ENCODE assay signal across 11 cellular contexts in the genomic region with DNA sequence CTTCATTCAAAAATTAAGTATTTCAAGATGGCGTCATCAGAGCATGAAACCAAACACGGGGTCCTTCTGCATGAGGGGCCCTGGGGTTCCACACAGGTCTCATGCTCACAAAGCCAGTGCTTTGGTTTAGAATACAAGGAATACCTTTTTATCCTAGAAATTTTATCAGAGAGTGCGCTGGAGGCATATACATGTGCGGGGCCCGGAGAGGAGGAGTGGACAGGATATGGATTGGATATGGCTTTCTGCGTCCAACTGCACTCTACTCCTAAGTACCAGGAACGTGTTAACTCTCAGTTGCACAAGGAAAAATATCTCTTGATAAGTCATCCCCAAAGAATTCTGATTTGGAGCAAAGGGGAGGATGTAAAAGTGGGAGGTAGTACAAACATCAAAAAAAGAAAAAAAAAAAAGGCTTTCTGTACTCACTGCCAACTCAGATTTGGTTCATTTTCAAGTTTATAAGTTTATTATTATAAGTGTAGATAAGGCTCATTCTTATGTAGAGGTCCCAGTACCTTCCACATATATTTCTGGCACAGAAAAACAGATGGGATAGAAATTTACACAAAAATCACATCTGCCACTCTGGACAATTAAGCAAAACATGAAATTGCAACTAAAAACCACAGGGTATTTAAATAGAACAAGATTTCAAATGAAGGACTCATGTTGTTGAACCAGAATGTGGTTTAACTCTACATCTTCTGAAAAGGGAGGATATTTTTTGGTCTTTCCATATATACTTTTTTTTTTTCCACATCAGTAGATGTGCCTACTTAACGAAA.
DNase-seq lines count a peak whose midpoint lies in the region; ATAC-seq, FAIRE-seq and TF ChIP-seq lines count a peak whose summit lies in the region.
"Had no signal": no experiment of that assay in that cellular context is flagged by ENCODE, and none has a peak within 500 bp of the region (broad histone marks: within the 10 kb centered on the region; RNA-seq: fewer than 3 reads in every experiment).

No MANE protein-coding gene starts in this region.

- DNase-seq in Karpas-422 (peak; percentile 2), bronchial epithelial cell (ENCODE audit: low read depth) (peak; percentile 68), kidney tubule cell (ENCODE audit: low spot score) (peak; percentile 81), vagina (ENCODE audit: extremely low spot score in 2 of 2) (no peak), D721Med (ENCODE audit: insufficient read length, low spot score) (no peak)

- no peak overlapping the region for H3K4me2 ChIP-seq in Karpas-422 (ENCODE audit: low read depth, low read length, poor library complexity, severe bottlenecking)
- H3K4me2 ChIP-seq: GM23338 had no signal

- H3K36me3 ChIP-seq in Karpas-422 (ENCODE audit: insufficient read depth, low read length), result no peaks in the 10 kb centered on the region
- H3K36me3 ChIP-seq in bronchial epithelial cell (ENCODE audit: control insufficient read depth, insufficient read depth, low read length), result no peaks in the 10 kb centered on the region
- H3K36me3 ChIP-seq in vagina, result no peaks in the 10 kb centered on the region

- no peak for TF ChIP-seq POLR2A in vagina (IDR thresholded peaks at IDR 0.05)

- no peak overlapping the region for H3K27ac ChIP-seq in Karpas-422 (ENCODE audit: low read length)
- H3K27ac ChIP-seq in vagina, result peak overlapping the region; percentile 82
- H3K27ac ChIP-seq: VCaP had no signal

- no peak for ATAC-seq in HG02852 (IDR thresholded peaks at IDR 0.05; ENCODE audit: unreplicated experiment)
- no peak for ATAC-seq in HG02571 (IDR thresholded peaks at IDR 0.05; ENCODE audit: unreplicated experiment)
- ATAC-seq: activated naive CD4-positive, alpha-beta T cell treated with anti-CD3 and anti-CD28 coated beads, Interleukin-2, amount 50 U/mL, for 72 hours; GM12878; GM23338 had no signal

- H3K9me3 ChIP-seq in Karpas-422 (ENCODE audit: low read length) (no peaks in the 10 kb centered on the region), vagina (no peaks in the 10 kb centered on the region)

- no peaks in the 10 kb centered on the region for H3K79me2 ChIP-seq in Karpas-422 (ENCODE audit: low read length)

- no peak for TF ChIP-seq CTCF in bronchial epithelial cell (IDR thresholded peaks at IDR 0.05; ENCODE audit: insufficient read depth, low read length, severe bottlenecking)
- no peak for TF ChIP-seq CTCF in vagina (IDR thresholded peaks at IDR 0.05)
- no peak for TF ChIP-seq CTCF in D721Med (IDR thresholded peaks at IDR 0.05; ENCODE audit: insufficient read depth, missing control alignments)

- H3K27me3 ChIP-seq in Karpas-422 (ENCODE audit: low read length) (no peaks in the 10 kb centered on the region), bronchial epithelial cell (ENCODE audit: control insufficient read depth, insufficient read depth, low read length) (no peaks in the 10 kb centered on the region), vagina (no peaks in the 10 kb centered on the region)

- H3K9ac ChIP-seq in Karpas-422 (ENCODE audit: low read length), result no peak overlapping the region

- H3K4me1 ChIP-seq in Karpas-422 (ENCODE audit: low read length), result no peaks in the 10 kb centered on the region
- H3K4me1 ChIP-seq in vagina, result peaks cover 76% of the 10 kb centered on the region

- no peaks in the 10 kb centered on the region for H3K9me2 ChIP-seq in Karpas-422 (replicated peaks; ENCODE audit: insufficient read depth, low read length)

- intact Hi-C loops in vagina (cut with DNase I), result no loop called here

- no peaks in the 10 kb centered on the region for H4K20me1 ChIP-seq in Karpas-422 (ENCODE audit: insufficient read depth, low read depth, low read length)

- H2AFZ ChIP-seq in Karpas-422 (ENCODE audit: low read length), result no peak overlapping the region
- H2AFZ ChIP-seq: GM23338 had no signal

- H3K4me3 ChIP-seq in Karpas-422 (ENCODE audit: low read length), result no peak overlapping the region
- H3K4me3 ChIP-seq in bronchial epithelial cell (ENCODE audit: low read depth, low read length), result no peak overlapping the region
- H3K4me3 ChIP-seq in vagina, result no peak overlapping the region
- H3K4me3 ChIP-seq: GM12878, GM23338 had no signal

- no peak for FAIRE-seq in bronchial epithelial cell (lab: Jason Lieb, UNC)
- no peak for FAIRE-seq in D721Med (lab: Jason Lieb, UNC)
- FAIRE-seq: GM12878 had no signal

Comparison
In these comparisons a context has a peak if more than half of its experiments do, and no peak if none do; other contexts are left out.
1. DNase-seq: peak in Karpas-422 (single experiment), bronchial epithelial cell (single experiment) and kidney tubule cell (single experiment); none in vagina (0 of 2) and D721Med (single experiment).